ENCODE assay signal across 16 cellular contexts in genomic region chr7:129388353-129389098, GRCh38.
"Had no signal": no experiment of that assay in that cellular context is flagged by ENCODE, and none has a peak within 500 bp of the region (broad histone marks: within the 10 kb centered on the region; RNA-seq: fewer than 3 reads in every experiment).

No MANE protein-coding gene starts in this region.

- H3K27me3 ChIP-seq: testis had no signal

- H3K4me2 ChIP-seq: SK-N-SH had no signal

- H3K4me1 ChIP-seq: lower lobe of right lung, testis had no signal

- H3K27me3 Mint-ChIP-seq: naive B cell, type B pancreatic cell had no signal

- H3K27ac ChIP-seq: lower lobe of right lung, testis had no signal

- H3K27ac Mint-ChIP-seq: activated T-helper 2 cell treated with anti-CD3 and anti-CD28 coated beads, Interferon-gamma antibody, Interleukin-2, Interleukin-4, amounts not matched to agents 10 μg/mL and 5 μg/mL and 100 μg/mL, durations not matched to agents 14 hours and 24 hours and 36 hours; type B pancreatic cell had no signal

- H3K4me3 Mint-ChIP-seq: activated T-cell treated with anti-CD3 and anti-CD28 coated beads, Interleukin-2, amount 50 U/mL, for 4 hours; type B pancreatic cell had no signal

- H3K4me3 ChIP-seq: lower lobe of right lung, testis had no signal

- H3K9ac ChIP-seq: SK-N-SH had no signal

- DNase-seq: activated CD4-positive, alpha-beta T cell treated with anti-CD3 and anti-CD28 coated beads for 1 hour; activated naive CD4-positive, alpha-beta T cell treated with Interleukin-2 at 50 U/mL for 16 hours; activated T-cell treated with anti-CD3 and anti-CD28 coated beads, Interleukin-2, amount 50 U/mL, for 4 hours; dermis blood vessel endothelial cell; effector memory CD4-positive, alpha-beta T cell; head of caudate nucleus; lower lobe of right lung; naive B cell; SK-N-SH; stimulated activated CD4-positive, alpha-beta T cell treated with anti-CD3 and anti-CD28 coated beads, Interleukin-2, amount 100 ng/mL, for 48 hours; stimulated activated naive CD4-positive, alpha-beta T cell; T-helper 1 cell; T-helper 9 cell; testis had no signal

- H3K9me3 Mint-ChIP-seq: activated T-cell treated with anti-CD3 and anti-CD28 coated beads, Interleukin-2, amount 50 U/mL, for 4 hours; activated T-helper 2 cell treated with anti-CD3 and anti-CD28 coated beads, Interferon-gamma antibody, Interleukin-2, Interleukin-4, amounts not matched to agents 10 μg/mL and 5 μg/mL and 100 μg/mL, durations not matched to agents 14 hours and 24 hours and 36 hours; naive B cell; type B pancreatic cell had no signal

- H3K4me1 Mint-ChIP-seq: naive B cell had no signal

- H3K9me2 ChIP-seq: SK-N-SH had no signal

- H3K9me3 ChIP-seq: lower lobe of right lung, SK-N-SH, testis had no signal
